ENCODE assay signal across 27 cellular contexts in genomic region chr3:190272747-190273146, GRCh38. TPM values are rescaled to one million over a fixed set of nuclear protein-coding genes. Genes with fewer than 3 reads are reported as not detected.
"Had no signal": no experiment of that assay in that cellular context is flagged by ENCODE, and none has a peak within 500 bp of the region (broad histone marks: within the 10 kb centered on the region; RNA-seq: fewer than 3 reads in every experiment).

No MANE protein-coding gene starts in this region.

- H3K4me3 ChIP-seq: cardiac muscle cell, K562 had no signal

- H3K27ac ChIP-seq: brain microvascular endothelial cell, cardiac muscle cell, RWPE1 had no signal

- DNase-seq: activated CD4-positive, alpha-beta T cell treated with anti-CD3 and anti-CD28 coated beads, Interleukin-2, amount 10 ng/mL, durations not matched to agents 24 days and 14 days; activated CD4-positive, alpha-beta T cell treated with anti-CD3 and anti-CD28 coated beads, Interleukin-2, amount 50 U/mL, for 4 hours; activated CD8-positive, alpha-beta T cell treated with anti-CD3 and anti-CD28 coated beads for 36 hours; activated effector memory CD4-positive, alpha-beta T cell treated with anti-CD3 and anti-CD28 coated beads, Interleukin-2, amount 50 U/mL, for 16 hours; activated naive CD4-positive, alpha-beta T cell; activated naive CD4-positive, alpha-beta T cell treated with anti-CD3 and anti-CD28 coated beads, Interleukin-2, amount 50 U/mL, for 16 hours; activated naive CD8-positive, alpha-beta T cell treated with anti-CD3 and anti-CD28 coated beads for 36 hours; activated T-cell treated with anti-CD3 and anti-CD28 coated beads, Interleukin-2, amount 50 U/mL, for 1 hour; activated T-cell treated with anti-CD3 and anti-CD28 coated beads, Interleukin-2, amount 50 U/mL, for 72 hours; amniotic stem cell; aorta; brain microvascular endothelial cell; NCI-H1105; NCI-H1417 treated with DMSO at 0.1 percent for 48 hours; NCI-H1694; NCI-H1930; NCI-H510A; NCI-H526; NCI-H748 treated with DMSO at 0.1 percent for 48 hours; NK-92 treated with Interleukin-12 subunit alpha and Interleukin-12 subunit beta, amount 100 ng/mL, for 24 hours; PC-3; T1000 had no signal

- H3K27me3 ChIP-seq: brain microvascular endothelial cell, cardiac muscle cell had no signal

- ATAC-seq: activated CD8-positive, alpha-beta T cell treated with anti-CD3 and anti-CD28 coated beads for 36 hours; activated T-cell treated with anti-CD3 and anti-CD28 coated beads, Interleukin-2, amount 50 U/mL, for 72 hours; activated T-helper 17 cell treated with anti-CD3 and anti-CD28 coated beads, Interleukin-2, amount 50 U/mL, for 72 hours; K562; PC-3; Right ventricle myocardium inferior had no signal

- H3K36me3 ChIP-seq: brain microvascular endothelial cell, cardiac muscle cell had no signal

RNA-seq across cellular contexts. Expression of gene CLDN1, which starts 49.5 kb away (rescaled TPM):
- polyA plus RNA-seq: K562 had no signal
